In genomic region chr10:13144814-13145213, GRCh38 we compare ENCODE assay signal across 32 cellular contexts.
"Had no signal": no experiment of that assay in that cellular context is flagged by ENCODE, and none has a peak within 500 bp of the region (broad histone marks: within the 10 kb centered on the region; RNA-seq: fewer than 3 reads in every experiment).

No MANE protein-coding gene starts in this region.

- H3K4me3 Mint-ChIP-seq: naive B cell; naive thymus-derived CD8-positive, alpha-beta T cell; natural killer cell treated with Interleukin-12 subunit alpha and Interleukin-12 subunit beta and Interleukin-15 and Interleukin-18, amount 100 ng/mL, for 72 hours; nephron progenitor cell; neural crest cell; stimulated activated memory B cell treated with anti-CD40 and anti-IgM and Interleukin-4, amounts not matched to agents 10 μg/mL and 1 μg/mL and 100 μg/mL, for 72 hours; stimulated activated naive CD8-positive, alpha-beta T cell treated with anti-CD3 and anti-CD28 coated beads, Interleukin-15, amount 100 ng/mL, for 72 hours had no signal

- H3K4me1 Mint-ChIP-seq: naive B cell; naive thymus-derived CD8-positive, alpha-beta T cell; neural crest cell; stimulated activated memory B cell treated with anti-CD40 and anti-IgM and Interleukin-4, amounts not matched to agents 10 μg/mL and 1 μg/mL and 100 μg/mL, for 72 hours; stimulated activated naive CD8-positive, alpha-beta T cell treated with anti-CD3 and anti-CD28 coated beads, Interleukin-15, amount 100 ng/mL, for 72 hours had no signal

- ATAC-seq: naive thymus-derived CD8-positive, alpha-beta T cell; natural killer cell treated with Interleukin-12 subunit alpha and Interleukin-12 subunit beta and Interleukin-15 and Interleukin-18, amount 100 ng/mL, for 72 hours; psoas muscle; right cardiac atrium; right lobe of liver; stimulated activated memory B cell treated with anti-CD40 and anti-IgM and Interleukin-4, amounts not matched to agents 10 μg/mL and 1 μg/mL and 100 μg/mL, for 72 hours; stimulated activated naive CD8-positive, alpha-beta T cell treated with anti-CD3 and anti-CD28 coated beads, Interleukin-15, amount 100 ng/mL, for 72 hours; stimulated activated naive CD8-positive, alpha-beta T cell treated with anti-CD3 and anti-CD28 coated beads, Interleukin-15, Interleukin-2, amounts not matched to agents 100 U/mL and 50 U/mL, for 24 hours had no signal

- DNase-seq: naive B cell; naive thymus-derived CD8-positive, alpha-beta T cell; nephron progenitor cell; nucleus accumbens; ovary; posterior cingulate gyrus; psoas muscle; right cardiac atrium; right lobe of liver; sigmoid colon; small intestine; stimulated activated CD4-positive, alpha-beta T cell treated with anti-CD3 and anti-CD28 coated beads, Interleukin-15, amount 100 ng/mL, for 24 hours; stimulated activated CD4-positive, alpha-beta T cell treated with anti-CD3 and anti-CD28 coated beads, Interleukin-2, amount 100 ng/mL, for 24 hours; stimulated activated CD4-positive, alpha-beta T cell treated with anti-CD3 and anti-CD28 coated beads, Interleukin-2, amount 100 ng/mL, for 48 hours; stimulated activated CD4-positive, alpha-beta T cell treated with anti-CD3 and anti-CD28 coated beads, Interleukin-4, amount 100 ng/mL, for 4 hours; stimulated activated CD8-positive, alpha-beta memory T cell treated with anti-CD3 and anti-CD28 coated beads, Interleukin-4, amount 100 ng/mL, for 48 hours; stimulated activated naive CD4-positive, alpha-beta T cell; stimulated activated naive CD8-positive, alpha-beta T cell treated with anti-CD3 and anti-CD28 coated beads, Interleukin-15, amount 100 ng/mL, for 72 hours; stimulated activated naive CD8-positive, alpha-beta T cell treated with anti-CD3 and anti-CD28 coated beads, Interleukin-15, Interleukin-2, amounts not matched to agents 100 U/mL and 50 U/mL, for 24 hours; substantia nigra; testis; tibial artery; transverse colon; upper lobe of left lung had no signal

- H3K27me3 Mint-ChIP-seq: naive thymus-derived CD8-positive, alpha-beta T cell; natural killer cell treated with Interleukin-12 subunit alpha and Interleukin-12 subunit beta and Interleukin-15 and Interleukin-18, amount 100 ng/mL, for 72 hours; progenitor cell of endocrine pancreas; stimulated activated memory B cell treated with anti-CD40 and anti-IgM and Interleukin-4, amounts not matched to agents 10 μg/mL and 1 μg/mL and 100 μg/mL, for 72 hours; stimulated activated naive CD8-positive, alpha-beta T cell treated with anti-CD3 and anti-CD28 coated beads, Interleukin-15, amount 100 ng/mL, for 72 hours had no signal

- H3K27ac ChIP-seq: neutrophil, ovary, parathyroid adenoma, psoas muscle, right lobe of liver, sigmoid colon, suprapubic skin, testis, tibial artery, transverse colon, upper lobe of left lung, vagina had no signal

- H3K27ac Mint-ChIP-seq: naive B cell; naive thymus-derived CD8-positive, alpha-beta T cell; natural killer cell treated with Interleukin-12 subunit alpha and Interleukin-12 subunit beta and Interleukin-15 and Interleukin-18, amount 100 ng/mL, for 72 hours; nephron progenitor cell; progenitor cell of endocrine pancreas; stimulated activated memory B cell treated with anti-CD40 and anti-IgM and Interleukin-4, amounts not matched to agents 10 μg/mL and 1 μg/mL and 100 μg/mL, for 72 hours had no signal
